17 cellular contexts compared by ENCODE assay signal in the genomic region with DNA sequence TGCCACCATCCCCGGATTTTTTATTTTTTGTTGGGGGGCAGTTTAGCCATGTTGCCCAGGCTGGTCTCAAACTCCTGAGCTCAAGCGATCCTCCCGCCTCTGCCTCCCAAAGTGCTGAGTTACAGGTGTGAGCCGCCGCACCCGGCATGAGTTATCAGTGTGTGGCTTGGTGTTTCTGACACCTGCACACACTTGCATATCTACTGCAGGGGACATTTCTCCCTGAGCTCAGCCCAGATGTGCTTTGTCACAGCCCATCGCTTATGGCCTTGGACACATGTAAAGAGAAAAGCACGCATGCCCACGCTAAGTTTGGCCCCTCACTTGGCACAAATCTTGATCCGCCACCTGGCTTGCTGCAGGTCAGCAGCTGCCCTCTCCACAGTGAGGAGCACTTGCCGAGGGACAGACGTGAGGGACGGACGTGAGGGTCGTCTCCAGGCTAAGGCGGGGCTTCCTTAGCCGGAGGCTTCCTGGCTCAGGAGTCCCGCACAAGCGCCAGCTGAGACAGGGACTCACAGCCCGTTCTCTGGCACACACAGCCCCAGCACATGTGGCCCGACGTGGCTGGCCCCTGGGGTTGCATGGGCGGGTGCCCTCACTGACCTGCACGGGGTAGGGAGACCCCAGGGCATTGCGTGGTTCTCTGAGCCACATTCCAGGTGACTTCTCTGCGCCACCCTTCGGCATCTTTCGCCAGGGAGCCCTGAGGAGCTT. TPM values are rescaled to one million over a fixed set of nuclear protein-coding genes. Genes with fewer than 3 reads are reported as not detected.
DNase-seq lines count a peak whose midpoint lies in the region; ATAC-seq and TF ChIP-seq lines count a peak whose summit lies in the region.
"Had no signal": no experiment of that assay in that cellular context is flagged by ENCODE, and none has a peak within 500 bp of the region (broad histone marks: within the 10 kb centered on the region; RNA-seq: fewer than 3 reads in every experiment).

No MANE protein-coding gene starts in this region.

- H3K4me1 Mint-ChIP-seq in activated naive CD8-positive, alpha-beta T cell treated with anti-CD3 and anti-CD28 coated beads, Interleukin-2, amount 10 ng/mL, durations not matched to agents 7 days and 5 days = peaks cover 3% of the 10 kb centered on the region
- H3K4me1 Mint-ChIP-seq in activated naive CD8-positive, alpha-beta T cell treated with anti-CD3 and anti-CD28 coated beads, Interleukin-2, amount 50 U/mL, for 24 hours = peaks cover 5% of the 10 kb centered on the region
- peaks cover 11% of the 10 kb centered on the region for H3K4me1 Mint-ChIP-seq in neural crest cell

- no peak overlapping the region for H3K4me3 Mint-ChIP-seq in activated naive CD8-positive, alpha-beta T cell treated with anti-CD3 and anti-CD28 coated beads, Interleukin-2, amount 10 ng/mL, durations not matched to agents 7 days and 5 days
- H3K4me3 Mint-ChIP-seq in activated naive CD8-positive, alpha-beta T cell treated with anti-CD3 and anti-CD28 coated beads, Interleukin-2, amount 50 U/mL, for 24 hours = no peak overlapping the region
- peak overlapping the region; percentile 12 for H3K4me3 Mint-ChIP-seq in neural crest cell
- H3K4me3 Mint-ChIP-seq: CD8-positive, alpha-beta memory T cell had no signal

- no peaks in the 10 kb centered on the region for H3K9me3 Mint-ChIP-seq in activated naive CD8-positive, alpha-beta T cell treated with anti-CD3 and anti-CD28 coated beads, Interleukin-2, amount 10 ng/mL, durations not matched to agents 7 days and 5 days
- no peaks in the 10 kb centered on the region for H3K9me3 Mint-ChIP-seq in activated naive CD8-positive, alpha-beta T cell treated with anti-CD3 and anti-CD28 coated beads, Interleukin-2, amount 50 U/mL, for 24 hours
- no peaks in the 10 kb centered on the region for H3K9me3 Mint-ChIP-seq in neural crest cell
- H3K9me3 Mint-ChIP-seq: CD8-positive, alpha-beta memory T cell had no signal

- peak; percentile 30 for DNase-seq in activated naive CD8-positive, alpha-beta T cell treated with anti-CD3 and anti-CD28 coated beads, Interleukin-2, amount 10 ng/mL, durations not matched to agents 7 days and 5 days
- no peak for DNase-seq in activated naive CD8-positive, alpha-beta T cell treated with anti-CD3 and anti-CD28 coated beads, Interleukin-2, amount 50 U/mL, for 24 hours
- DNase-seq in RWPE1 (ENCODE audit: low spot score) = no peak
- DNase-seq in neural crest cell (ENCODE audit: low read depth, low spot score) = no peak
- DNase-seq in COR-L47 (lab: John Stamatoyannopoulos, UW) = no peak
- no peak for DNase-seq in DMS 273 (lab: John Stamatoyannopoulos, UW; ENCODE audit: unreplicated experiment)
- DNase-seq in activated CD4-positive, alpha-beta T cell treated with anti-CD3 and anti-CD28 coated beads for 4 hours = no peak
- DNase-seq in NCI-H1694 treated with DMSO at 0.1 percent for 48 hours (lab: John Stamatoyannopoulos, UW) = no peak
- DNase-seq: 8988T; CD8-positive, alpha-beta memory T cell; DMS 273 treated with DMSO at 0.1 percent for 48 hours; EL; MV-4-11; NCI-H1436; NCI-H2029 treated with DMSO at 0.1 percent for 48 hours; NCI-H524; SHP77 treated with DMSO at 0.1 percent for 48 hours had no signal

- H3K36me3 Mint-ChIP-seq in activated naive CD8-positive, alpha-beta T cell treated with anti-CD3 and anti-CD28 coated beads, Interleukin-2, amount 10 ng/mL, durations not matched to agents 7 days and 5 days = no peaks in the 10 kb centered on the region
- H3K36me3 Mint-ChIP-seq in activated naive CD8-positive, alpha-beta T cell treated with anti-CD3 and anti-CD28 coated beads, Interleukin-2, amount 50 U/mL, for 24 hours (ENCODE audit: low read depth) = no peaks in the 10 kb centered on the region
- no peaks in the 10 kb centered on the region for H3K36me3 Mint-ChIP-seq in neural crest cell (ENCODE audit: low read depth)

- H3K27ac ChIP-seq in RWPE1 = peak overlapping the region; percentile 26; the same call in 1 of the 2 replicates

- CTCF ChIA-PET in RWPE1 (lab: Yijun Ruan, JAX) = interaction anchor here (0.7 to 4.6 kb wide), 7 partner anchors 10 to 192 kb away, joined by 3 to 80 read pairs (median 5); no protein-coding TSS in a partner anchor

- no peaks in the 10 kb centered on the region for H3K27me3 Mint-ChIP-seq in activated naive CD8-positive, alpha-beta T cell treated with anti-CD3 and anti-CD28 coated beads, Interleukin-2, amount 10 ng/mL, durations not matched to agents 7 days and 5 days
- no peaks in the 10 kb centered on the region for H3K27me3 Mint-ChIP-seq in activated naive CD8-positive, alpha-beta T cell treated with anti-CD3 and anti-CD28 coated beads, Interleukin-2, amount 50 U/mL, for 24 hours
- peaks cover 3% of the 10 kb centered on the region for H3K27me3 Mint-ChIP-seq in neural crest cell (ENCODE audit: low read depth)
- H3K27me3 Mint-ChIP-seq: CD8-positive, alpha-beta memory T cell had no signal

- TF ChIP-seq CTCF in RWPE1 (conservative IDR thresholded peaks at IDR 0.05; ENCODE audit: low read depth) = no peak
- no peak for TF ChIP-seq CTCF in neural crest cell (conservative IDR thresholded peaks at IDR 0.05)

- POLR2A ChIA-PET in activated naive CD8-positive, alpha-beta T cell treated with anti-CD3 and anti-CD28 coated beads, Interleukin-2, amount 10 ng/mL, durations not matched to agents 7 days and 5 days (lab: Charles Lee) = interaction anchor here (1.1 to 2.3 kb wide), 2 partner anchors 20 to 71 kb away, joined by 3 to 26 read pairs; a partner anchor contains a TSS
- POLR2A ChIA-PET in RWPE1 (lab: Yijun Ruan, JAX; ENCODE audit: low non-redundant PET) = no interaction called here

- no peak overlapping the region for H3K27ac Mint-ChIP-seq in activated naive CD8-positive, alpha-beta T cell treated with anti-CD3 and anti-CD28 coated beads, Interleukin-2, amount 10 ng/mL, durations not matched to agents 7 days and 5 days
- no peak overlapping the region for H3K27ac Mint-ChIP-seq in activated naive CD8-positive, alpha-beta T cell treated with anti-CD3 and anti-CD28 coated beads, Interleukin-2, amount 50 U/mL, for 24 hours
- no peak overlapping the region for H3K27ac Mint-ChIP-seq in neural crest cell (ENCODE audit: unreplicated experiment)

- no peak for ATAC-seq in activated naive CD8-positive, alpha-beta T cell treated with anti-CD3 and anti-CD28 coated beads, Interleukin-2, amount 10 ng/mL, durations not matched to agents 7 days and 5 days (ENCODE audit: low read depth)
- no peak for ATAC-seq in activated naive CD8-positive, alpha-beta T cell treated with anti-CD3 and anti-CD28 coated beads, Interleukin-2, amount 50 U/mL, for 24 hours

RNA-seq across cellular contexts. Expression of a gene that starts 11.8 kb away (rescaled TPM):
- not detected for total RNA-seq in activated naive CD8-positive, alpha-beta T cell treated with anti-CD3 and anti-CD28 coated beads, Interleukin-2, amount 10 ng/mL, durations not matched to agents 7 days and 5 days
- not detected in 2 replicates for total RNA-seq in neural crest cell
- total RNA-seq: CD8-positive, alpha-beta memory T cell had no signal

RNA-seq across cellular contexts. Expression of a gene that starts 19.4 kb away (rescaled TPM):
- 10 to 100 TPM; 26.2 to 29.3 TPM for total RNA-seq in activated naive CD8-positive, alpha-beta T cell treated with anti-CD3 and anti-CD28 coated beads, Interleukin-2, amount 10 ng/mL, durations not matched to agents 7 days and 5 days
- total RNA-seq in neural crest cell = 12.7 and 13.1 TPM in 2 replicates

RNA-seq across cellular contexts. Expression of a gene that starts 40.3 kb away (rescaled TPM):
- total RNA-seq in activated naive CD8-positive, alpha-beta T cell treated with anti-CD3 and anti-CD28 coated beads, Interleukin-2, amount 10 ng/mL, durations not matched to agents 7 days and 5 days = 10 to 100 TPM; 25.0 to 29.8 TPM
- total RNA-seq in neural crest cell = 5.2 and 6.4 TPM in 2 replicates

RNA-seq across cellular contexts. Expression of a gene that starts 49.6 kb away (rescaled TPM):
- total RNA-seq in activated naive CD8-positive, alpha-beta T cell treated with anti-CD3 and anti-CD28 coated beads, Interleukin-2, amount 10 ng/mL, durations not matched to agents 7 days and 5 days = 1 to 10 TPM; 2.1 to 4.1 TPM
- 0.41 TPM in 1 of 2 replicates, not detected in the other for total RNA-seq in neural crest cell
